Comparison of ENCODE assay signal across 14 cellular contexts in genomic region chr16:23071202-23072083, GRCh38.
DNase-seq lines count a peak whose midpoint lies in the region; ATAC-seq and TF ChIP-seq lines count a peak whose summit lies in the region.
"Had no signal": no experiment of that assay in that cellular context is flagged by ENCODE, and none has a peak within 500 bp of the region (broad histone marks: within the 10 kb centered on the region; RNA-seq: fewer than 3 reads in every experiment).

No MANE protein-coding gene starts in this region.

- DNase-seq in MV-4-11 (lab: John Stamatoyannopoulos, UW) (peak; percentile 41), dermis blood vessel endothelial cell (peak; percentile 50), lung microvascular endothelial cell (ENCODE audit: low read depth in 2 of 2) (peak; percentile 31 to 68), suprapubic skin (ENCODE audit: low spot score in 2 of 2) (no peak), occipital lobe (lab: John Stamatoyannopoulos, UW) (no peak)
- no peak for DNase-seq in effector CD4-positive, alpha-beta T cell
- DNase-seq: activated CD8-positive, alpha-beta memory T cell treated with anti-CD3 and anti-CD28 coated beads, Interleukin-2, amount 10 ng/mL, durations not matched to agents 7 days and 5 days; DMS53; naive thymus-derived CD4-positive, alpha-beta T cell; NCI-H526 treated with DMSO at 0.1 percent for 48 hours; stimulated activated CD4-positive, alpha-beta T cell treated with anti-CD3 and anti-CD28 coated beads, Interleukin-4, amount 100 ng/mL, for 4 hours; T-helper 1 cell had no signal

- no peak for TF ChIP-seq CTCF in suprapubic skin (IDR thresholded peaks at IDR 0.05)

- no peaks in the 10 kb centered on the region for H3K9me3 ChIP-seq in suprapubic skin

- no peak for TF ChIP-seq EP300 in suprapubic skin (IDR thresholded peaks at IDR 0.05)

- TF ChIP-seq POLR2A in suprapubic skin (IDR thresholded peaks at IDR 0.05): no peak

- peaks cover 27% of the 10 kb centered on the region for H3K4me1 ChIP-seq in suprapubic skin

- WGBS in suprapubic skin: 37% methylated on average over 8 of the region's 8 CpGs

- H3K27me3 ChIP-seq in suprapubic skin: no peaks in the 10 kb centered on the region

- peaks cover 46% of the 10 kb centered on the region for H3K36me3 ChIP-seq in suprapubic skin

- ATAC-seq in GM18858 (IDR thresholded peaks at IDR 0.05; ENCODE audit: unreplicated experiment) (no peak), HG03565 (IDR thresholded peaks at IDR 0.05; ENCODE audit: unreplicated experiment) (no peak)
- ATAC-seq: activated CD8-positive, alpha-beta memory T cell treated with anti-CD3 and anti-CD28 coated beads, Interleukin-2, amount 10 ng/mL, durations not matched to agents 7 days and 5 days; naive thymus-derived CD4-positive, alpha-beta T cell had no signal

- H3K4me3 ChIP-seq in suprapubic skin: no peak overlapping the region

- peak overlapping the region; percentile 56 for H3K27ac ChIP-seq in suprapubic skin

Comparison
In these comparisons a context has a peak if more than half of its experiments do, and no peak if none do; other contexts are left out.
1. DNase-seq: peak in MV-4-11 (single experiment), dermis blood vessel endothelial cell (single experiment) and lung microvascular endothelial cell (2 of 2); none in suprapubic skin (0 of 2), effector CD4-positive, alpha-beta T cell (single experiment) and occipital lobe (single experiment).